22 cellular contexts compared by ENCODE assay signal in the genomic region with DNA sequence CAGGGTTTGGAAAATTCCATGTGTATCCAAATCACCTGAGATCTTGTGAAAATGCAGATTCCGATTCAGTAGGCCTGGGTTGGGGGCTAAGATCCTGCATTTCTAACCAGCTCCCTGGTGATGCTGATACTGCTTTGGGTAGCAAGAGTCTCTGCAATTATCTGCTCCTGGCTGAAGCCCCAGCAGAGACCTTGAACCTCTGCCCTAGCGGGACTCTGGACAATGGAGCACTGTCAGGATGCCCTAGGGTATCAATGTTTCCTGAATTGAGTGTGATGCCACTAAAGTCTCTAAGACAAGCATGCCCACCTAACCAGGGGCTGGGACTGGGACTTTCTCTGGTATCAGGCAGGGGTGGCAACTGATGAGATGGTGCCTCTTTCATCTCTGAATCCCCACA. TPM values are rescaled to one million over a fixed set of nuclear protein-coding genes. Genes with fewer than 3 reads are reported as not detected.
DNase-seq lines count a peak whose midpoint lies in the region; ATAC-seq and TF ChIP-seq lines count a peak whose summit lies in the region.
"Had no signal": no experiment of that assay in that cellular context is flagged by ENCODE, and none has a peak within 500 bp of the region (broad histone marks: within the 10 kb centered on the region; RNA-seq: fewer than 3 reads in every experiment).

No MANE protein-coding gene starts in this region.

- POLR2A ChIA-PET in Panc1 (lab: Charles Lee), result no interaction called here

- H3K4me1 ChIP-seq in BLaER1 (peaks cover 24% of the 10 kb centered on the region), Panc1 (ENCODE audit: control insufficient read depth, insufficient read depth, low read length) (no peaks in the 10 kb centered on the region), right lobe of liver (no peaks in the 10 kb centered on the region)
- H3K4me1 ChIP-seq: A549, Caco-2 had no signal

- no peaks in the 10 kb centered on the region for H4K20me1 ChIP-seq in BLaER1

- no peak for TF ChIP-seq POLR2A in right lobe of liver (IDR thresholded peaks at IDR 0.05)

- no CpG with 5 or more reads among the region's 2 CpGs for WGBS in right lobe of liver (ENCODE audit: insufficient coverage, low coverage, low lambda C conversion rate, missing lambda C conversion rate)

- CTCF ChIA-PET in Panc1 (lab: Charles Lee), result no interaction called here

- ATAC-seq in Panc1, result 0 out of 2 replicates have a peak, but pooled peaks have one; percentile 30
- ATAC-seq in left lobe of liver, result peak; percentile 77
- peak; percentile 21 to 69 (median 48) for ATAC-seq in right lobe of liver
- no peak for ATAC-seq in HG02981 (IDR thresholded peaks at IDR 0.05; ENCODE audit: unreplicated experiment)
- ATAC-seq: A549; CD8-positive, alpha-beta T cell; GM12878 had no signal

- H3K9me3 ChIP-seq in BLaER1 (0 out of 2 replicates have a peak, but pooled peaks cover 3% of the 10 kb centered on the region), Panc1 (ENCODE audit: control insufficient read depth, insufficient read depth, low read depth, low read length) (no peaks in the 10 kb centered on the region), right lobe of liver (no peaks in the 10 kb centered on the region)
- H3K9me3 ChIP-seq: A549, Caco-2 had no signal

- intact Hi-C loops in Panc1 (cut with micrococcal nuclease; ENCODE audit: unreplicated experiment), result no loop called here
- intact Hi-C loops in right lobe of liver (cut with DNase I), result no loop called here

- H3K27ac ChIP-seq in BLaER1 (peak overlapping the region; percentile 52; the same call in 1 of the 2 replicates), Panc1 (ENCODE audit: low read length) (no peak overlapping the region), right lobe of liver (no peak overlapping the region)
- H3K27ac ChIP-seq: 22Rv1, A549, C4-2B had no signal

- peak overlapping the region; percentile 66 for H3K4me2 ChIP-seq in BLaER1
- H3K4me2 ChIP-seq: A549 had no signal

- in situ Hi-C loops in Panc1 (cut with HindIII; ENCODE audit: low pct_unique_long_range_greater_than_20kb, low sequenced_read_pairs), result no loop called here

- no TSS peak for BruUV-seq in Panc1 (replicated peaks; lab: Mats Ljungman, UMichigan)

- TF ChIP-seq CTCF in Panc1 (IDR thresholded peaks at IDR 0.05), result no peak
- TF ChIP-seq CTCF in right lobe of liver (IDR thresholded peaks at IDR 0.05), result no peak

- H3K9ac ChIP-seq in BLaER1, result no peak overlapping the region

- no peak for DNase-seq in Panc1 (ENCODE audit: low read depth, low spot score)
- no peak for DNase-seq in left lobe of liver (ENCODE audit: low spot score)
- no peak for DNase-seq in right lobe of liver
- DNase-seq in DMS153 treated with DMSO at 0.1 percent for 48 hours (lab: John Stamatoyannopoulos, UW; ENCODE audit: unreplicated experiment), result no peak
- no peak for DNase-seq in NCI-H524 (lab: John Stamatoyannopoulos, UW)
- DNase-seq: AML-193; Caco-2; Calu3; CD4-positive, alpha-beta T cell; CD8-positive, alpha-beta T cell; DMS53; DMS79; DND-41; EL; GDM1 had no signal

- H3K27me3 ChIP-seq in BLaER1, result no peaks in the 10 kb centered on the region
- H3K27me3 ChIP-seq in Panc1 (ENCODE audit: control insufficient read depth, insufficient read depth, low read length), result peaks cover 9% of the 10 kb centered on the region
- H3K27me3 ChIP-seq in right lobe of liver, result no peaks in the 10 kb centered on the region

- no peak overlapping the region for H3K4me3 ChIP-seq in BLaER1
- H3K4me3 ChIP-seq in Panc1 (ENCODE audit: low read depth in 2 of 2, low read length in 2 of 2), result no peak overlapping the region
- no peak overlapping the region for H3K4me3 ChIP-seq in right lobe of liver
- H3K4me3 ChIP-seq: A549, GM12878 had no signal

- no peaks in the 10 kb centered on the region for H3K36me3 ChIP-seq in BLaER1
- H3K36me3 ChIP-seq in Panc1 (ENCODE audit: control insufficient read depth, insufficient read depth, low read length), result no peaks in the 10 kb centered on the region
- no peaks in the 10 kb centered on the region for H3K36me3 ChIP-seq in right lobe of liver

RNA-seq across cellular contexts. Expression of gene KLHL29, which starts 49.4 kb away (rescaled TPM):
- total RNA-seq in Panc1 (2021; ENCODE audit: unreplicated experiment) (7.7 TPM), left lobe of liver (2.3 TPM), right lobe of liver (10 to 100 TPM in 2 of 6 experiments, 1 to 10 TPM in 4; 1.2 to 10.2 (median 6.4) TPM)
- polyA plus RNA-seq in Panc1 (2012; ENCODE audit: insufficient read length), result 8.2 TPM
- total RNA-seq: G401 had no signal
